In genomic region chr2:213104089-213104902, GRCh38 we compare ENCODE assay signal across 10 cellular contexts. TPM values are rescaled to one million over a fixed set of nuclear protein-coding genes. Genes with fewer than 3 reads are reported as not detected.
DNase-seq lines count a peak whose midpoint lies in the region; ATAC-seq and TF ChIP-seq lines count a peak whose summit lies in the region.
"Had no signal": no experiment of that assay in that cellular context is flagged by ENCODE, and none has a peak within 500 bp of the region (broad histone marks: within the 10 kb centered on the region; RNA-seq: fewer than 3 reads in every experiment).

No MANE protein-coding gene starts in this region.

- H3K27me3 ChIP-seq in A673 (replicated peaks; ENCODE audit: insufficient read depth, low read depth, low read length, poor library complexity) (no peaks in the 10 kb centered on the region), WERI-Rb-1 (ENCODE audit: insufficient read depth, low read depth, severe bottlenecking) (no peaks in the 10 kb centered on the region)

- H3K4me1 Mint-ChIP-seq in activated naive CD8-positive, alpha-beta T cell treated with anti-CD3 and anti-CD28 coated beads, Interleukin-2, amount 10 ng/mL, durations not matched to agents 7 days and 5 days = peaks cover 35% of the 10 kb centered on the region

- ATAC-seq in HG02759 (IDR thresholded peaks at IDR 0.05; ENCODE audit: unreplicated experiment) = peak; percentile 44
- ATAC-seq in activated naive CD8-positive, alpha-beta T cell treated with anti-CD3 and anti-CD28 coated beads, Interleukin-2, amount 10 ng/mL, durations not matched to agents 7 days and 5 days (ENCODE audit: low read depth) = peak; percentile 55

- BruUV-seq in A673 (replicated peaks; lab: Mats Ljungman, UMichigan) = no TSS peak

- H3K4me1 ChIP-seq in A673 (ENCODE audit: insufficient read depth, low read length, poor library complexity, severe bottlenecking) = peaks cover 30% of the 10 kb centered on the region

- H3K4me3 ChIP-seq in A673 (ENCODE audit: low read depth, low read length, poor library complexity, severe bottlenecking) (no peak overlapping the region), WERI-Rb-1 (ENCODE audit: low read depth, low read length) (no peak overlapping the region)
- H3K4me3 ChIP-seq: PC-9 had no signal

- no peaks in the 10 kb centered on the region for H3K36me3 ChIP-seq in A673 (ENCODE audit: insufficient read depth, low read length, poor library complexity, severe bottlenecking)
- H3K36me3 ChIP-seq in WERI-Rb-1 = no peaks in the 10 kb centered on the region

- H3K27ac Mint-ChIP-seq in activated naive CD8-positive, alpha-beta T cell treated with anti-CD3 and anti-CD28 coated beads, Interleukin-2, amount 10 ng/mL, durations not matched to agents 7 days and 5 days = peak overlapping the region; percentile 72

- H3K27ac ChIP-seq in A673 (ENCODE audit: low read depth, low read length, poor library complexity, severe bottlenecking) (no peak overlapping the region), WERI-Rb-1 (no peak overlapping the region)
- H3K27ac ChIP-seq: PC-9 had no signal

- intact Hi-C loops in A673 (cut with micrococcal nuclease; ENCODE audit: unreplicated experiment) = loop anchor here (2.0 kb wide), 1 partner anchor 33 kb away; no protein-coding TSS in a partner anchor

- H3K9me3 ChIP-seq in A673 (ENCODE audit: low read depth, low read length, poor library complexity, severe bottlenecking) (no peaks in the 10 kb centered on the region), WERI-Rb-1 (ENCODE audit: severe bottlenecking) (no peaks in the 10 kb centered on the region)

- CTCF ChIA-PET in A673 (lab: Charles Lee) = interaction anchor here (0.6 kb wide), 1 partner anchor 1399 kb away, joined by 4 read pairs; no protein-coding TSS in a partner anchor

- TF ChIP-seq CTCF in A673 (conservative IDR thresholded peaks at IDR 0.05; ENCODE audit: low read depth, low read length) (no peak), WERI-Rb-1 (IDR thresholded peaks at IDR 0.05; ENCODE audit: low read depth, low read length) (no peak)

- peaks cover 7% of the 10 kb centered on the region for H3K27me3 Mint-ChIP-seq in activated naive CD8-positive, alpha-beta T cell treated with anti-CD3 and anti-CD28 coated beads, Interleukin-2, amount 10 ng/mL, durations not matched to agents 7 days and 5 days

- POLR2A ChIA-PET in A673 (lab: Charles Lee; ENCODE audit: low non-redundant PET) = interaction anchor here (0.6 kb wide), 1 partner anchor 107 kb away, joined by 3 read pairs; no protein-coding TSS in a partner anchor
- POLR2A ChIA-PET in activated naive CD8-positive, alpha-beta T cell treated with anti-CD3 and anti-CD28 coated beads, Interleukin-2, amount 10 ng/mL, durations not matched to agents 7 days and 5 days (lab: Charles Lee) = interaction anchor here (1.0 to 2.3 kb wide), 3 partner anchors 14 to 43 kb away, joined by 3 to 8 read pairs (median 4); no protein-coding TSS in a partner anchor

- no peaks in the 10 kb centered on the region for H3K9me3 Mint-ChIP-seq in activated naive CD8-positive, alpha-beta T cell treated with anti-CD3 and anti-CD28 coated beads, Interleukin-2, amount 10 ng/mL, durations not matched to agents 7 days and 5 days

- peak; percentile 68 for DNase-seq in A673 (ENCODE audit: low spot score)
- no peak for DNase-seq in activated naive CD8-positive, alpha-beta T cell treated with anti-CD3 and anti-CD28 coated beads, Interleukin-2, amount 10 ng/mL, durations not matched to agents 7 days and 5 days
- DNase-seq in iris pigment epithelial cell (ENCODE audit: low read depth) = peak; percentile 78
- DNase-seq in central memory CD4-positive, alpha-beta T cell = no peak
- DNase-seq in WERI-Rb-1 = no peak
- DNase-seq in NCI-H187 treated with DMSO at 0.1 percent for 48 hours (lab: John Stamatoyannopoulos, UW) = no peak
- no peak for DNase-seq in activated effector memory CD4-positive, alpha-beta T cell treated with anti-CD3 and anti-CD28 coated beads, Interleukin-2, amount 50 U/mL, for 16 hours
- DNase-seq: stimulated activated CD4-positive, alpha-beta T cell treated with anti-CD3 and anti-CD28 coated beads, Interleukin-15, amount 100 ng/mL, for 24 hours had no signal

- peak overlapping the region; percentile 74 for H3K4me3 Mint-ChIP-seq in activated naive CD8-positive, alpha-beta T cell treated with anti-CD3 and anti-CD28 coated beads, Interleukin-2, amount 10 ng/mL, durations not matched to agents 7 days and 5 days

- peaks cover 16% of the 10 kb centered on the region for H3K36me3 Mint-ChIP-seq in activated naive CD8-positive, alpha-beta T cell treated with anti-CD3 and anti-CD28 coated beads, Interleukin-2, amount 10 ng/mL, durations not matched to agents 7 days and 5 days

RNA-seq across cellular contexts. Expression of gene IKZF2, which starts 47.1 kb away (rescaled TPM):
- 68.6 and 69.5 TPM in 2 replicates for total RNA-seq in A673 (2021)
- 10 to 100 TPM; 18.7 to 20.6 TPM for total RNA-seq in activated naive CD8-positive, alpha-beta T cell treated with anti-CD3 and anti-CD28 coated beads, Interleukin-2, amount 10 ng/mL, durations not matched to agents 7 days and 5 days

Comparison
In these comparisons a context has a peak if more than half of its experiments do, and no peak if none do; other contexts are left out.
1. DNase-seq: peak in A673 (single experiment) and iris pigment epithelial cell (single experiment); none in activated naive CD8-positive, alpha-beta T cell treated with anti-CD3 and anti-CD28 coated beads, Interleukin-2, amount 10 ng/mL, durations not matched to agents 7 days and 5 days (single experiment), central memory CD4-positive, alpha-beta T cell (single experiment), WERI-Rb-1 (single experiment), NCI-H187 treated with DMSO at 0.1 percent for 48 hours (single experiment) and activated effector memory CD4-positive, alpha-beta T cell treated with anti-CD3 and anti-CD28 coated beads, Interleukin-2, amount 50 U/mL, for 16 hours (single experiment).